ENCODE assay signal across 10 cellular contexts in the genomic region with DNA sequence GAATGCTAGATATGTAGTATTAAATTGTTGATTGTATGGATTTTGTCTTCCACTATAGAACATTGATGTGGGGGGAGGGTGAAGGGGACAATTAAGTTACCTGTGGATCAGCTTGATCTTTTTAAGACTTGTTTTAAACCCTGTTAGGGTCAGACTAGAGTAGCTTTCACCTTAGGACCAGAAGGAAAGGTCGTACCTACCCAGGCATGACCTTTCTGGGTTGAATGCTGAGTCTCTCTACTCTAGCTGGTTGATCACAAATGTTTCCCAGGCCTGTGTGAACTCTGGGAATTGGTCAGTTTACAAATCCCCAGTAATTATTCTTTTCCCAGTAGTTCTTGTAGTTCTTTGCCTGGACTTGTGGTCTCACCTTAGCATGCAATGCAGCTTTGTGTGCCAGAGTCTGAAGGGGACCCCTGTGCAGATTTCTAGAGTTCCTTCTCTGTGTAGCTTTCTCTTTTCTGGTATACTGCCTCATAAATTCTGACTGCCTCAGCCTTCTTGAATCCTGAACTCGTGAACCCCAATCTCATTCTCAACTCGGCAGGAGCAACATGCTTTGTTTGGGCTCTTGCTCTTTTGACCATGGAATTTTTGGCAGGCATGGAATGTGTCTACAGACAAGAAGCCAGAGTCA. TPM values are rescaled to one million over a fixed set of nuclear protein-coding genes. Genes with fewer than 3 reads are reported as not detected.
DNase-seq lines count a peak whose midpoint lies in the region; ATAC-seq and TF ChIP-seq lines count a peak whose summit lies in the region.
"Had no signal": no experiment of that assay in that cellular context is flagged by ENCODE, and none has a peak within 500 bp of the region (broad histone marks: within the 10 kb centered on the region; RNA-seq: fewer than 3 reads in every experiment).

No MANE protein-coding gene starts in this region.

- no peak overlapping the region for H3K4me2 ChIP-seq in GM23338

- no peak overlapping the region for H2AFZ ChIP-seq in GM23338

- no peaks in the 10 kb centered on the region for H3F3A ChIP-seq in GM23338 (replicated peaks; ENCODE audit: low read depth)

- H3K9me2 ChIP-seq in GM23338 (ENCODE audit: insufficient read depth): no peaks in the 10 kb centered on the region

- no peaks in the 10 kb centered on the region for H3K36me3 ChIP-seq in GM23338 (ENCODE audit: insufficient read depth)

- H3K9me3 Mint-ChIP-seq in GM23338 (peaks cover 8% of the 10 kb centered on the region; the same call in 2 of the 3 replicates), activated B cell treated with CpG ODN at 0.5 μM for 24 hours (peaks cover 2% of the 10 kb centered on the region)

- CTCF ChIA-PET in activated B cell treated with CpG ODN at 0.5 μM for 24 hours (lab: Charles Lee): interaction anchor here (0.6 to 4.4 kb wide), 3 partner anchors 8 to 97 kb away, joined by 3 to 21 read pairs (median 3); no protein-coding TSS in a partner anchor

- H3K27me3 Mint-ChIP-seq in GM23338 (ENCODE audit: insufficient read depth, low read depth, poor library complexity): no peaks in the 10 kb centered on the region
- no peaks in the 10 kb centered on the region for H3K27me3 Mint-ChIP-seq in activated B cell treated with CpG ODN at 0.5 μM for 24 hours

- H3K27ac ChIP-seq in GM23338 (ENCODE audit: low read depth) (peak overlapping the region; percentile 20), foreskin keratinocyte (peak overlapping the region; percentile 99), skin epidermis (peak overlapping the region in 13 of 21 experiments; percentile 8 to 86 (median 62))

- TF ChIP-seq CTCF in GM23338 (conservative IDR thresholded peaks at IDR 0.05; ENCODE audit: low read depth in 2 of 2) (no peak), activated B cell treated with CpG ODN at 0.5 μM for 24 hours (IDR thresholded peaks at IDR 0.05) (no peak), foreskin keratinocyte (conservative IDR thresholded peaks at IDR 0.05) (no peak)

- intact Hi-C loops in activated B cell treated with CpG ODN at 0.5 μM for 24 hours (cut with micrococcal nuclease): loop anchor here (2.0 kb wide), 1 partner anchor 25 kb away; no protein-coding TSS in a partner anchor

- H3K4me3 Mint-ChIP-seq in GM23338 (no peak overlapping the region), activated B cell treated with CpG ODN at 0.5 μM for 24 hours (no peak overlapping the region)

- peak overlapping the region; percentile 93 for H3K27ac Mint-ChIP-seq in GM23338
- H3K27ac Mint-ChIP-seq in activated B cell treated with CpG ODN at 0.5 μM for 24 hours: peak overlapping the region; percentile 77

- H3K79me2 ChIP-seq in GM23338 (replicated peaks; ENCODE audit: insufficient read depth): no peaks in the 10 kb centered on the region

- H3K4me1 Mint-ChIP-seq in GM23338 (peaks cover 9% of the 10 kb centered on the region), activated B cell treated with CpG ODN at 0.5 μM for 24 hours (peaks cover 16% of the 10 kb centered on the region)

- H3K27me3 ChIP-seq in GM23338 (ENCODE audit: insufficient read depth): no peaks in the 10 kb centered on the region
- H3K27me3 ChIP-seq in foreskin keratinocyte: no peaks in the 10 kb centered on the region

- ATAC-seq in GM23338 (peak; percentile 76), activated B cell treated with CpG ODN at 0.5 μM for 24 hours (ENCODE audit: low read depth) (no peak), foreskin keratinocyte (no peak), GM19455 (IDR thresholded peaks at IDR 0.05; ENCODE audit: unreplicated experiment) (no peak), GM21529 (IDR thresholded peaks at IDR 0.05; ENCODE audit: unreplicated experiment) (no peak)

- H4K20me1 ChIP-seq in GM23338 (replicated peaks; ENCODE audit: insufficient read depth): no peaks in the 10 kb centered on the region

- H3K36me3 Mint-ChIP-seq in GM23338 (ENCODE audit: low read depth) (peaks cover 26% of the 10 kb centered on the region), activated B cell treated with CpG ODN at 0.5 μM for 24 hours (ENCODE audit: low read depth) (peaks cover 34% of the 10 kb centered on the region)

- H3K4me1 ChIP-seq in GM23338 (ENCODE audit: insufficient read depth) (peaks cover 6% of the 10 kb centered on the region; the same call in 1 of the 2 replicates), foreskin keratinocyte (peaks cover 47% of the 10 kb centered on the region)

- POLR2A ChIA-PET in activated B cell treated with CpG ODN at 0.5 μM for 24 hours (lab: Charles Lee): interaction anchor here (0.5 to 2.6 kb wide), 6 partner anchors 12 to 98 kb away, joined by 3 to 12 read pairs (median 4); no protein-coding TSS in a partner anchor

- H3K4me3 ChIP-seq in GM23338 (no peak overlapping the region), skin epidermis (no peak overlapping the region)

- DNase-seq in GM23338 (ENCODE audit: low spot score): peak; percentile 67
- DNase-seq in activated B cell treated with CpG ODN at 0.5 μM for 24 hours: no peak
- no peak for DNase-seq in foreskin keratinocyte
- no peak for DNase-seq in NCI-H526 (lab: John Stamatoyannopoulos, UW)
- DNase-seq in middle frontal gyrus (ENCODE audit: extremely low spot score, low spot score): no peak
- DNase-seq: anterior cingulate cortex; stimulated activated CD8-positive, alpha-beta memory T cell treated with anti-CD3 and anti-CD28 coated beads, Interleukin-4, amount 100 ng/mL, for 48 hours had no signal

TF ChIP-seq in GM23338, 12 proteins besides CTCF, POLR2A, EP300 and RAD21:
- no peak for TF ChIP-seq JUNB (IDR thresholded peaks at IDR 0.05; ENCODE audit: unreplicated experiment)
- TF ChIP-seq CREB1 (CRISPR knock-in tag; IDR thresholded peaks at IDR 0.05; ENCODE audit: low read depth): no peak
- TF ChIP-seq STAT1 (IDR thresholded peaks at IDR 0.05; ENCODE audit: unreplicated experiment): no peak

RNA-seq across cellular contexts. Expression of a gene that starts 54.0 kb away (rescaled TPM):
- total RNA-seq in GM23338 (2014; rRNA removed; shearing (Covaris generic)): 112 and 137 TPM in 2 replicates
- polyA plus RNA-seq in GM23338 (2016; fragmentation: Nextera tagmentation; extraction: Ambion mirVana) (63.1 and 70.1 TPM in 2 replicates), foreskin keratinocyte (77.5 and 79.2 TPM in 2 replicates)
- total RNA-seq in activated B cell treated with CpG ODN at 0.5 μM for 24 hours (158 and 176 TPM in 2 replicates), foreskin keratinocyte (141 and 161 TPM in 2 replicates)

RNA-seq across cellular contexts. Expression of a gene that starts 54.3 kb away (rescaled TPM):
- 26.6 and 32.7 TPM in 2 replicates for total RNA-seq in GM23338 (2014; rRNA removed; shearing (Covaris generic))
- 70.7 and 85.2 TPM in 2 replicates for polyA plus RNA-seq in GM23338 (2016; fragmentation: Nextera tagmentation; extraction: Ambion mirVana)
- 27.0 and 29.9 TPM in 2 replicates for total RNA-seq in activated B cell treated with CpG ODN at 0.5 μM for 24 hours
- 24.9 and 38.2 TPM in 2 replicates for total RNA-seq in foreskin keratinocyte
- 58.5 and 62.5 TPM in 2 replicates for polyA plus RNA-seq in foreskin keratinocyte

Comparison
In these comparisons a context has a peak if more than half of its experiments do, and no peak if none do; other contexts are left out.
1. H3K27ac ChIP-seq: peak in every context shown above with its lines; median percentile 99 in foreskin keratinocyte; 62 in skin epidermis; 20 in GM23338.